Comparison of ENCODE assay signal across 2 cellular contexts in the genomic region with DNA sequence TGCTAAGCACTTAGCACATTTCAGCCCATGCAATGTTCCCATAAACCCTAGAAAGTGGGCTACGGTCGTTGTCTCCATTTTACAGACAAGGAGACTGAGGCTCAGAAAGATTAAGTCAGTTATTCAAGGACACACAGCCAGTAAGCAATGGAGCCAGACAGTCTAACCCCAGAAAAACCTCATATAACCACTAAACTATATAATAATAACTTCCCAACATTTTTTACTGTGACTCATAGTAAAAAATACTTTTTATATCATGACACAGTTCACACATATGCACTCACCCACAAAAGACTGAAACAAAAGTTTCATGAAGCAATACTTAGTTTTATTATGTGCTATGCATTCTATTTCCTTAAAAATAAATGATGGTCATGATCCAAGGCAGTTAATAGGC.
TF ChIP-seq lines count a peak whose summit lies in the region.

No MANE protein-coding gene starts in this region.

TF ChIP-seq in SK-N-SH, 30 proteins besides CTCF, POLR2A, EP300 and RAD21 (continued from another document):
- TF ChIP-seq, protein P1, sequence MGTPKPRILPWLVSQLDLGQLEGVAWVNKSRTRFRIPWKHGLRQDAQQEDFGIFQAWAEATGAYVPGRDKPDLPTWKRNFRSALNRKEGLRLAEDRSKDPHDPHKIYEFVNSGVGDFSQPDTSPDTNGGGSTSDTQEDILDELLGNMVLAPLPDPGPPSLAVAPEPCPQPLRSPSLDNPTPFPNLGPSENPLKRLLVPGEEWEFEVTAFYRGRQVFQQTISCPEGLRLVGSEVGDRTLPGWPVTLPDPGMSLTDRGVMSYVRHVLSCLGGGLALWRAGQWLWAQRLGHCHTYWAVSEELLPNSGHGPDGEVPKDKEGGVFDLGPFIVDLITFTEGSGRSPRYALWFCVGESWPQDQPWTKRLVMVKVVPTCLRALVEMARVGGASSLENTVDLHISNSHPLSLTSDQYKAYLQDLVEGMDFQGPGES (IDR thresholded peaks at IDR 0.05; ENCODE audit: low read depth, low read length): no peak
- TF ChIP-seq JUND (IDR thresholded peaks at IDR 0.05) (no peak), POLR2AphosphoS5 (IDR thresholded peaks at IDR 0.05; ENCODE audit: low read depth, low read length) (no peak), EZH2phosphoT487 (IDR thresholded peaks at IDR 0.05; ENCODE audit: borderline replicate concordance, low read depth) (no peak), SMC3 (IDR thresholded peaks at IDR 0.05; ENCODE audit: low read depth, low read length) (no peak)
- TF ChIP-seq, protein P2, sequence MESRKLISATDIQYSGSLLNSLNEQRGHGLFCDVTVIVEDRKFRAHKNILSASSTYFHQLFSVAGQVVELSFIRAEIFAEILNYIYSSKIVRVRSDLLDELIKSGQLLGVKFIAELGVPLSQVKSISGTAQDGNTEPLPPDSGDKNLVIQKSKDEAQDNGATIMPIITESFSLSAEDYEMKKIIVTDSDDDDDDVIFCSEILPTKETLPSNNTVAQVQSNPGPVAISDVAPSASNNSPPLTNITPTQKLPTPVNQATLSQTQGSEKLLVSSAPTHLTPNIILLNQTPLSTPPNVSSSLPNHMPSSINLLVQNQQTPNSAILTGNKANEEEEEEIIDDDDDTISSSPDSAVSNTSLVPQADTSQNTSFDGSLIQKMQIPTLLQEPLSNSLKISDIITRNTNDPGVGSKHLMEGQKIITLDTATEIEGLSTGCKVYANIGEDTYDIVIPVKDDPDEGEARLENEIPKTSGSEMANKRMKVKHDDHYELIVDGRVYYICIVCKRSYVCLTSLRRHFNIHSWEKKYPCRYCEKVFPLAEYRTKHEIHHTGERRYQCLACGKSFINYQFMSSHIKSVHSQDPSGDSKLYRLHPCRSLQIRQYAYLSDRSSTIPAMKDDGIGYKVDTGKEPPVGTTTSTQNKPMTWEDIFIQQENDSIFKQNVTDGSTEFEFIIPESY (IDR thresholded peaks at IDR 0.05; ENCODE audit: borderline replicate concordance, low read depth): no peak

TF ChIP-seq in SK-N-SH treated with all-trans-retinoic acid at 6 μM for 48 hours, 23 proteins besides CTCF, POLR2A, EP300 and RAD21 (continued from another document):
- TF ChIP-seq GLIS3 (CRISPR knock-in tag; IDR thresholded peaks at IDR 0.05) (no peak), ZFP3 (CRISPR knock-in tag; IDR thresholded peaks at IDR 0.05) (no peak), SNAI2 (CRISPR knock-in tag; IDR thresholded peaks at IDR 0.05) (no peak), ZNF565 (CRISPR knock-in tag; conservative IDR thresholded peaks at IDR 0.05; ENCODE audit: low read depth) (no peak), ZNF70 (CRISPR knock-in tag; IDR thresholded peaks at IDR 0.05) (no peak), ARNTL (CRISPR knock-in tag; IDR thresholded peaks at IDR 0.05; ENCODE audit: borderline replicate concordance, low read depth) (no peak)
- TF ChIP-seq, protein P3, sequence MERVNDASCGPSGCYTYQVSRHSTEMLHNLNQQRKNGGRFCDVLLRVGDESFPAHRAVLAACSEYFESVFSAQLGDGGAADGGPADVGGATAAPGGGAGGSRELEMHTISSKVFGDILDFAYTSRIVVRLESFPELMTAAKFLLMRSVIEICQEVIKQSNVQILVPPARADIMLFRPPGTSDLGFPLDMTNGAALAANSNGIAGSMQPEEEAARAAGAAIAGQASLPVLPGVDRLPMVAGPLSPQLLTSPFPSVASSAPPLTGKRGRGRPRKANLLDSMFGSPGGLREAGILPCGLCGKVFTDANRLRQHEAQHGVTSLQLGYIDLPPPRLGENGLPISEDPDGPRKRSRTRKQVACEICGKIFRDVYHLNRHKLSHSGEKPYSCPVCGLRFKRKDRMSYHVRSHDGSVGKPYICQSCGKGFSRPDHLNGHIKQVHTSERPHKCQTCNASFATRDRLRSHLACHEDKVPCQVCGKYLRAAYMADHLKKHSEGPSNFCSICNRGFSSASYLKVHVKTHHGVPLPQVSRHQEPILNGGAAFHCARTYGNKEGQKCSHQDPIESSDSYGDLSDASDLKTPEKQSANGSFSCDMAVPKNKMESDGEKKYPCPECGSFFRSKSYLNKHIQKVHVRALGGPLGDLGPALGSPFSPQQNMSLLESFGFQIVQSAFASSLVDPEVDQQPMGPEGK (CRISPR knock-in tag; IDR thresholded peaks at IDR 0.05; ENCODE audit: borderline replicate concordance): no peak
